19 cellular contexts compared by ENCODE assay signal in the genomic region with DNA sequence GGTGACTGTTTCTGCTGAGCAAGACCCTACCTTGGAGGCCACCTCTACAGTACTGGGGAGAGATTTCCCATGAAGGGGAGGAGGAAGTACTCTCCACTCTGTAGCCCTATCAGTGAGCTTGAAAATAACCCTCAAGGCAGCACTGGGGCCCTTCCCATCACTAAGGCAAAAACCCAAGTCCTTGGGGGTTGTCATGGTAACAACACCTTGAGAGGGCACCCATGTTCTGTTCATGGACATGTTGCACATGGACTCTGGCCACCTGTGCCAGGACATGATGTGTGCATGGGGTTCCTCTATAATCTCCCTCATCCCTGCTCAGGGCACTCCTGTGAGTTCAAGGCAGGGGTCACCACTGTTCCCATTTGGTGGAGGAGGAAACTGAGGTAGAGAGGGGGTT. TPM values are rescaled to one million over a fixed set of nuclear protein-coding genes. Genes with fewer than 3 reads are reported as not detected.
A peak's percentile ranks its signal among the peaks of the same experiment; 100 is the strongest.
DNase-seq lines count a peak whose midpoint lies in the region; ATAC-seq and TF ChIP-seq lines count a peak whose summit lies in the region.
"Had no signal": no experiment of that assay in that cellular context is flagged by ENCODE, and none has a peak within 500 bp of the region (broad histone marks: within the 10 kb centered on the region; RNA-seq: fewer than 3 reads in every experiment).

No MANE protein-coding gene starts in this region.

- no peak for TF ChIP-seq CTCF in RWPE2 (IDR thresholded peaks at IDR 0.05; ENCODE audit: poor library complexity, severe bottlenecking)

- CTCF ChIA-PET in activated CD8-positive, alpha-beta memory T cell treated with anti-CD3 and anti-CD28 coated beads, Interleukin-2, amount 10 ng/mL, durations not matched to agents 7 days and 5 days (lab: Charles Lee) = interaction anchor here (0.5 kb wide), 1 partner anchor 373 kb away, joined by 3 read pairs; no protein-coding TSS in a partner anchor

- no peak overlapping the region for H3K27ac Mint-ChIP-seq in activated CD8-positive, alpha-beta memory T cell treated with anti-CD3 and anti-CD28 coated beads, Interleukin-2, amount 10 ng/mL, durations not matched to agents 7 days and 5 days
- H3K27ac Mint-ChIP-seq: B cell; CD4-positive, CD25-positive, alpha-beta regulatory T cell; CD8-positive, alpha-beta T cell had no signal

- H3K4me1 Mint-ChIP-seq in activated CD8-positive, alpha-beta memory T cell treated with anti-CD3 and anti-CD28 coated beads, Interleukin-2, amount 10 ng/mL, durations not matched to agents 7 days and 5 days = peaks cover 6% of the 10 kb centered on the region

- no peaks in the 10 kb centered on the region for H3K9me3 ChIP-seq in RWPE2 (ENCODE audit: severe bottlenecking)
- H3K9me3 ChIP-seq: BLaER1, Caco-2 had no signal

- no peaks in the 10 kb centered on the region for H3K36me3 Mint-ChIP-seq in activated CD8-positive, alpha-beta memory T cell treated with anti-CD3 and anti-CD28 coated beads, Interleukin-2, amount 10 ng/mL, durations not matched to agents 7 days and 5 days
- H3K36me3 Mint-ChIP-seq: CD4-positive, CD25-positive, alpha-beta regulatory T cell; CD8-positive, alpha-beta T cell had no signal

- H3K4me1 ChIP-seq in RWPE2 (ENCODE audit: insufficient read depth, poor library complexity, severe bottlenecking) = no peaks in the 10 kb centered on the region
- H3K4me1 ChIP-seq: Caco-2 had no signal

- H3K27ac ChIP-seq in RWPE2 (ENCODE audit: poor library complexity, severe bottlenecking) = no peak overlapping the region
- H3K27ac ChIP-seq: 22Rv1, BLaER1, C4-2B, GM23248 had no signal

- H3K4me3 ChIP-seq in RWPE2 (ENCODE audit: severe bottlenecking) = no peak overlapping the region
- H3K4me3 ChIP-seq: BLaER1, GM23248 had no signal

- no peaks in the 10 kb centered on the region for H3K27me3 ChIP-seq in RWPE2 (ENCODE audit: insufficient read depth, poor library complexity, severe bottlenecking)
- H3K27me3 ChIP-seq: BLaER1 had no signal

- ATAC-seq in activated CD8-positive, alpha-beta memory T cell treated with anti-CD3 and anti-CD28 coated beads, Interleukin-2, amount 10 ng/mL, durations not matched to agents 7 days and 5 days = peak; percentile 23
- no peak for ATAC-seq in RWPE2 (ENCODE audit: low read depth)
- ATAC-seq: CD8-positive, alpha-beta T cell had no signal

- H3K9me3 Mint-ChIP-seq in activated CD8-positive, alpha-beta memory T cell treated with anti-CD3 and anti-CD28 coated beads, Interleukin-2, amount 10 ng/mL, durations not matched to agents 7 days and 5 days (ENCODE audit: low read depth) = no peaks in the 10 kb centered on the region
- H3K9me3 Mint-ChIP-seq: CD8-positive, alpha-beta T cell had no signal

- no peak for DNase-seq in activated CD8-positive, alpha-beta memory T cell treated with anti-CD3 and anti-CD28 coated beads, Interleukin-2, amount 10 ng/mL, durations not matched to agents 7 days and 5 days
- no peak for DNase-seq in activated CD8-positive, alpha-beta memory T cell treated with anti-CD3 and anti-CD28 coated beads for 24 hours
- peak; percentile 6 for DNase-seq in RWPE2 (ENCODE audit: low spot score)
- peak; percentile 38 for DNase-seq in islet precursor cell
- DNase-seq in stimulated activated CD4-positive, alpha-beta T cell treated with anti-CD3 and anti-CD28 coated beads, Interleukin-4, amount 100 ng/mL, for 1 hour = no peak
- no peak for DNase-seq in NCI-H2196 treated with DMSO at 0.1 percent for 48 hours (lab: John Stamatoyannopoulos, UW; ENCODE audit: unreplicated experiment)
- DNase-seq: Caco-2; CD4-positive, CD25-positive, alpha-beta regulatory T cell; CD8-positive, alpha-beta T cell; DMS153; DND-41; GM23248; H7; HCEC 1CT had no signal

- H3K27me3 Mint-ChIP-seq in activated CD8-positive, alpha-beta memory T cell treated with anti-CD3 and anti-CD28 coated beads, Interleukin-2, amount 10 ng/mL, durations not matched to agents 7 days and 5 days = peaks cover 7% of the 10 kb centered on the region
- H3K27me3 Mint-ChIP-seq: B cell had no signal

- H3K36me3 ChIP-seq in RWPE2 (ENCODE audit: low read depth) = no peaks in the 10 kb centered on the region
- H3K36me3 ChIP-seq: BLaER1 had no signal

- H3K4me3 Mint-ChIP-seq in activated CD8-positive, alpha-beta memory T cell treated with anti-CD3 and anti-CD28 coated beads, Interleukin-2, amount 10 ng/mL, durations not matched to agents 7 days and 5 days = no peak overlapping the region
- H3K4me3 Mint-ChIP-seq: B cell; CD4-positive, CD25-positive, alpha-beta regulatory T cell; CD8-positive, alpha-beta T cell had no signal

RNA-seq across cellular contexts. Expression of gene CDC25A, which starts 10.9 kb away (rescaled TPM):
- total RNA-seq in activated CD8-positive, alpha-beta memory T cell treated with anti-CD3 and anti-CD28 coated beads, Interleukin-2, amount 10 ng/mL, durations not matched to agents 7 days and 5 days = 10 to 100 TPM; 33.1 to 39.4 TPM

RNA-seq across cellular contexts. Expression of gene CAMP, which starts 24.2 kb away (rescaled TPM):
- total RNA-seq in activated CD8-positive, alpha-beta memory T cell treated with anti-CD3 and anti-CD28 coated beads, Interleukin-2, amount 10 ng/mL, durations not matched to agents 7 days and 5 days = not detected
- total RNA-seq: B cell; Caco-2; CD4-positive, CD25-positive, alpha-beta regulatory T cell; CD8-positive, alpha-beta T cell; GM23248; H1; H7 had no signal

RNA-seq across cellular contexts. Expression of gene ZNF589, which starts 41.8 kb away (rescaled TPM):
- total RNA-seq in activated CD8-positive, alpha-beta memory T cell treated with anti-CD3 and anti-CD28 coated beads, Interleukin-2, amount 10 ng/mL, durations not matched to agents 7 days and 5 days = 10 to 100 TPM; 25.3 to 36.3 TPM

Comparison
In these comparisons a context has a peak if more than half of its experiments do, and no peak if none do; other contexts are left out.
1. DNase-seq: peak in RWPE2 (single experiment) and islet precursor cell (single experiment); none in activated CD8-positive, alpha-beta memory T cell treated with anti-CD3 and anti-CD28 coated beads, Interleukin-2, amount 10 ng/mL, durations not matched to agents 7 days and 5 days (single experiment), activated CD8-positive, alpha-beta memory T cell treated with anti-CD3 and anti-CD28 coated beads for 24 hours (single experiment), stimulated activated CD4-positive, alpha-beta T cell treated with anti-CD3 and anti-CD28 coated beads, Interleukin-4, amount 100 ng/mL, for 1 hour (single experiment) and NCI-H2196 treated with DMSO at 0.1 percent for 48 hours (single experiment).